1 cellular context compared by ENCODE assay signal in genomic region chr19:14247548-14248471, GRCh38.
TF ChIP-seq lines count a peak whose summit lies in the region.

No MANE protein-coding gene starts in this region.

TF ChIP-seq in GM12878, 131 proteins besides CTCF, POLR2A, EP300 and RAD21:
- TF ChIP-seq MLLT1 (IDR thresholded peaks at IDR 0.05) (peak; percentile 83), NBN (IDR thresholded peaks at IDR 0.05) (0 out of 2 replicates have a peak, but pooled peaks have one; percentile 35), EED (IDR thresholded peaks at IDR 0.05; ENCODE audit: low read depth) (peak; percentile 18; the same call in 1 of the 2 replicates), RUNX3 (IDR thresholded peaks at IDR 0.05; ENCODE audit: low read length) (peak; percentile 38; the same call in 1 of the 2 replicates)
TF ChIP-seq in GM12878: peak in this region for 4; not testable (repeated sequence) for 127.
